1 cellular context compared by ENCODE assay signal in the genomic region with DNA sequence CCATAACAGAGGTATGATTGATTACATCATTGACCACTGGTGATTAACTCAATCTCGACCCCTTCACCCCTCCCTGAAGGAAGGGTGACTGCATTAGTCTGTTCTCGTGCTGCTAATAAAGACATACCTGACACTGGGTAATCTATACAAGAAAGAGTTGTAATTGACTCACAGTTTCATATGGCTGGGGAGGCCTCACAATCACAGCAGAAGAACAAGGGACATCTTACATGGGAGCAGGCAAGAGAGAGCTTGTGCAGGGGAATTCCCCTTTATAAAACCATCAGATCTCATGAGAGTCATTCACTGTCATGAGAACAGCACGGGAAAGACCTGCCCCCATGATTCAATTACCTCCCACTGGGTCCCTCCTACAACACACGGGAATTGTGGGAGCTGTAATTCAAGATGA.
TF ChIP-seq lines count a peak whose summit lies in the region.

No MANE protein-coding gene starts in this region.

TF ChIP-seq in GM23338, 12 proteins besides CTCF, POLR2A, EP300 and RAD21:
- TF ChIP-seq, protein P1, sequence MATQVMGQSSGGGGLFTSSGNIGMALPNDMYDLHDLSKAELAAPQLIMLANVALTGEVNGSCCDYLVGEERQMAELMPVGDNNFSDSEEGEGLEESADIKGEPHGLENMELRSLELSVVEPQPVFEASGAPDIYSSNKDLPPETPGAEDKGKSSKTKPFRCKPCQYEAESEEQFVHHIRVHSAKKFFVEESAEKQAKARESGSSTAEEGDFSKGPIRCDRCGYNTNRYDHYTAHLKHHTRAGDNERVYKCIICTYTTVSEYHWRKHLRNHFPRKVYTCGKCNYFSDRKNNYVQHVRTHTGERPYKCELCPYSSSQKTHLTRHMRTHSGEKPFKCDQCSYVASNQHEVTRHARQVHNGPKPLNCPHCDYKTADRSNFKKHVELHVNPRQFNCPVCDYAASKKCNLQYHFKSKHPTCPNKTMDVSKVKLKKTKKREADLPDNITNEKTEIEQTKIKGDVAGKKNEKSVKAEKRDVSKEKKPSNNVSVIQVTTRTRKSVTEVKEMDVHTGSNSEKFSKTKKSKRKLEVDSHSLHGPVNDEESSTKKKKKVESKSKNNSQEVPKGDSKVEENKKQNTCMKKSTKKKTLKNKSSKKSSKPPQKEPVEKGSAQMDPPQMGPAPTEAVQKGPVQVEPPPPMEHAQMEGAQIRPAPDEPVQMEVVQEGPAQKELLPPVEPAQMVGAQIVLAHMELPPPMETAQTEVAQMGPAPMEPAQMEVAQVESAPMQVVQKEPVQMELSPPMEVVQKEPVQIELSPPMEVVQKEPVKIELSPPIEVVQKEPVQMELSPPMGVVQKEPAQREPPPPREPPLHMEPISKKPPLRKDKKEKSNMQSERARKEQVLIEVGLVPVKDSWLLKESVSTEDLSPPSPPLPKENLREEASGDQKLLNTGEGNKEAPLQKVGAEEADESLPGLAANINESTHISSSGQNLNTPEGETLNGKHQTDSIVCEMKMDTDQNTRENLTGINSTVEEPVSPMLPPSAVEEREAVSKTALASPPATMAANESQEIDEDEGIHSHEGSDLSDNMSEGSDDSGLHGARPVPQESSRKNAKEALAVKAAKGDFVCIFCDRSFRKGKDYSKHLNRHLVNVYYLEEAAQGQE (IDR thresholded peaks at IDR 0.05; ENCODE audit: unreplicated experiment), result no peak
- no peak for TF ChIP-seq POLR2AphosphoS5 (IDR thresholded peaks at IDR 0.05; ENCODE audit: low read depth)
- TF ChIP-seq ZNF331 (CRISPR knock-in tag; IDR thresholded peaks at IDR 0.05; ENCODE audit: low read depth), result no peak
- TF ChIP-seq ZNF114 (CRISPR knock-in tag; IDR thresholded peaks at IDR 0.05), result no peak
- no peak for TF ChIP-seq NANOG (IDR thresholded peaks at IDR 0.05; ENCODE audit: borderline replicate concordance)
- TF ChIP-seq, protein P2, sequence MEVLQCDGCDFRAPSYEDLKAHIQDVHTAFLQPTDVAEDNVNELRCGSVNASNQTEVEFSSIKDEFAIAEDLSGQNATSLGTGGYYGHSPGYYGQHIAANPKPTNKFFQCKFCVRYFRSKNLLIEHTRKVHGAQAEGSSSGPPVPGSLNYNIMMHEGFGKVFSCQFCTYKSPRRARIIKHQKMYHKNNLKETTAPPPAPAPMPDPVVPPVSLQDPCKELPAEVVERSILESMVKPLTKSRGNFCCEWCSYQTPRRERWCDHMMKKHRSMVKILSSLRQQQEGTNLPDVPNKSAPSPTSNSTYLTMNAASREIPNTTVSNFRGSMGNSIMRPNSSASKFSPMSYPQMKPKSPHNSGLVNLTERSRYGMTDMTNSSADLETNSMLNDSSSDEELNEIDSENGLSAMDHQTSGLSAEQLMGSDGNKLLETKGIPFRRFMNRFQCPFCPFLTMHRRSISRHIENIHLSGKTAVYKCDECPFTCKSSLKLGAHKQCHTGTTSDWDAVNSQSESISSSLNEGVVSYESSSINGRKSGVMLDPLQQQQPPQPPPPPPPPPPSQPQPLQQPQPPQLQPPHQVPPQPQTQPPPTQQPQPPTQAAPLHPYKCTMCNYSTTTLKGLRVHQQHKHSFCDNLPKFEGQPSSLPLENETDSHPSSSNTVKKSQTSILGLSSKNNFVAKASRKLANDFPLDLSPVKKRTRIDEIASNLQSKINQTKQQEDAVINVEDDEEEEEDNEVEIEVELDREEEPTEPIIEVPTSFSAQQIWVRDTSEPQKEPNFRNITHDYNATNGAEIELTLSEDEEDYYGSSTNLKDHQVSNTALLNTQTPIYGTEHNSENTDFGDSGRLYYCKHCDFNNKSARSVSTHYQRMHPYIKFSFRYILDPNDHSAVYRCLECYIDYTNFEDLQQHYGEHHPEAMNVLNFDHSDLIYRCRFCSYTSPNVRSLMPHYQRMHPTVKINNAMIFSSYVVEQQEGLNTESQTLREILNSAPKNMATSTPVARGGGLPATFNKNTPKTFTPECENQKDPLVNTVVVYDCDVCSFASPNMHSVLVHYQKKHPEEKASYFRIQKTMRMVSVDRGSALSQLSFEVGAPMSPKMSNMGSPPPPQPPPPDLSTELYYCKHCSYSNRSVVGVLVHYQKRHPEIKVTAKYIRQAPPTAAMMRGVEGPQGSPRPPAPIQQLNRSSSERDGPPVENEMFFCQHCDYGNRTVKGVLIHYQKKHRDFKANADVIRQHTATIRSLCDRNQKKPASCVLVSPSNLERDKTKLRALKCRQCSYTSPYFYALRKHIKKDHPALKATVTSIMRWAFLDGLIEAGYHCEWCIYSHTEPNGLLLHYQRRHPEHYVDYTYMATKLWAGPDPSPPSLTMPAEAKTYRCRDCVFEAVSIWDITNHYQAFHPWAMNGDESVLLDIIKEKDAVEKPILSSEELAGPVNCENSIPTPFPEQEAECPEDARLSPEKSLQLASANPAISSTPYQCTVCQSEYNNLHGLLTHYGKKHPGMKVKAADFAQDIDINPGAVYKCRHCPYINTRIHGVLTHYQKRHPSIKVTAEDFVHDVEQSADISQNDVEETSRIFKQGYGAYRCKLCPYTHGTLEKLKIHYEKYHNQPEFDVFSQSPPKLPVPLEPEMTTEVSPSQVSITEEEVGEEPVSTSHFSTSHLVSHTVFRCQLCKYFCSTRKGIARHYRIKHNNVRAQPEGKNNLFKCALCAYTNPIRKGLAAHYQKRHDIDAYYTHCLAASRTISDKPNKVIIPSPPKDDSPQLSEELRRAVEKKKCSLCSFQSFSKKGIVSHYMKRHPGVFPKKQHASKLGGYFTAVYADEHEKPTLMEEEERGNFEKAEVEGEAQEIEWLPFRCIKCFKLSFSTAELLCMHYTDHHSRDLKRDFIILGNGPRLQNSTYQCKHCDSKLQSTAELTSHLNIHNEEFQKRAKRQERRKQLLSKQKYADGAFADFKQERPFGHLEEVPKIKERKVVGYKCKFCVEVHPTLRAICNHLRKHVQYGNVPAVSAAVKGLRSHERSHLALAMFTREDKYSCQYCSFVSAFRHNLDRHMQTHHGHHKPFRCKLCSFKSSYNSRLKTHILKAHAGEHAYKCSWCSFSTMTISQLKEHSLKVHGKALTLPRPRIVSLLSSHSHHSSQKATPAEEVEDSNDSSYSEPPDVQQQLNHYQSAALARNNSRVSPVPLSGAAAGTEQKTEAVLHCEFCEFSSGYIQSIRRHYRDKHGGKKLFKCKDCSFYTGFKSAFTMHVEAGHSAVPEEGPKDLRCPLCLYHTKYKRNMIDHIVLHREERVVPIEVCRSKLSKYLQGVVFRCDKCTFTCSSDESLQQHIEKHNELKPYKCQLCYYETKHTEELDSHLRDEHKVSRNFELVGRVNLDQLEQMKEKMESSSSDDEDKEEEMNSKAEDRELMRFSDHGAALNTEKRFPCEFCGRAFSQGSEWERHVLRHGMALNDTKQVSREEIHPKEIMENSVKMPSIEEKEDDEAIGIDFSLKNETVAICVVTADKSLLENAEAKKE (CRISPR knock-in tag; IDR thresholded peaks at IDR 0.05), result no peak
- no peak for TF ChIP-seq EZH2 (IDR thresholded peaks at IDR 0.05; ENCODE audit: low read depth, unreplicated experiment)
- no peak for TF ChIP-seq EZH2phosphoT487 (IDR thresholded peaks at IDR 0.05; ENCODE audit: unreplicated experiment)
- TF ChIP-seq CREB1 (CRISPR knock-in tag; IDR thresholded peaks at IDR 0.05; ENCODE audit: low read depth), result no peak
- TF ChIP-seq, protein P3, sequence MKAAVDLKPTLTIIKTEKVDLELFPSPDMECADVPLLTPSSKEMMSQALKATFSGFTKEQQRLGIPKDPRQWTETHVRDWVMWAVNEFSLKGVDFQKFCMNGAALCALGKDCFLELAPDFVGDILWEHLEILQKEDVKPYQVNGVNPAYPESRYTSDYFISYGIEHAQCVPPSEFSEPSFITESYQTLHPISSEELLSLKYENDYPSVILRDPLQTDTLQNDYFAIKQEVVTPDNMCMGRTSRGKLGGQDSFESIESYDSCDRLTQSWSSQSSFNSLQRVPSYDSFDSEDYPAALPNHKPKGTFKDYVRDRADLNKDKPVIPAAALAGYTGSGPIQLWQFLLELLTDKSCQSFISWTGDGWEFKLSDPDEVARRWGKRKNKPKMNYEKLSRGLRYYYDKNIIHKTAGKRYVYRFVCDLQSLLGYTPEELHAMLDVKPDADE (IDR thresholded peaks at IDR 0.05), result no peak
